In genomic region chr17:3596804-3597464, GRCh38 we compare ENCODE assay signal across 1 cellular context.
A peak's percentile ranks its signal among the peaks of the same experiment; 100 is the strongest.
TF ChIP-seq lines count a peak whose summit lies in the region.

No MANE protein-coding gene starts in this region.

TF ChIP-seq in HepG2, 621 proteins besides CTCF, POLR2A, EP300 and RAD21:
- TF ChIP-seq, protein P1, sequence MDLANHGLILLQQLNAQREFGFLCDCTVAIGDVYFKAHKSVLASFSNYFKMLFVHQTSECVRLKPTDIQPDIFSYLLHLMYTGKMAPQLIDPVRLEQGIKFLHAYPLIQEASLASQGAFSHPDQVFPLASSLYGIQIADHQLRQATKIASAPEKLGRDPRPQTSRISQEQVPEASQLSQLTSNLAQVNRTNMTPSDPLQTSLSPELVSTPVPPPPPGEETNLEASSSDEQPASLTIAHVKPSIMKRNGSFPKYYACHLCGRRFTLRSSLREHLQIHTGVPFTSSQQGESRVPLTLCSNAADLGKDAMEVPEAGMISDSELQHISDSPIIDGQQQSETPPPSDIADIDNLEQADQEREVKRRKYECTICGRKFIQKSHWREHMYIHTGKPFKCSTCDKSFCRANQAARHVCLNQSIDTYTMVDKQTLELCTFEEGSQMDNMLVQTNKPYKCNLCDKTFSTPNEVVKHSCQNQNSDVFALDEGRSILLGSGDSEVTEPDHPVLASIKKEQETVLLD (CRISPR knock-in tag; IDR thresholded peaks at IDR 0.05; ENCODE audit: low read depth) = no peak
- TF ChIP-seq ZNF660 (CRISPR knock-in tag; IDR thresholded peaks at IDR 0.05; ENCODE audit: borderline replicate concordance, low read depth) (no peak), AGO2 (optimal IDR thresholded peaks at IDR 0.05; ENCODE audit: low read depth, low read length) (peak; percentile 32), ZNF362 (CRISPR knock-in tag; IDR thresholded peaks at IDR 0.05; ENCODE audit: borderline replicate concordance) (no peak), GATA4 (IDR thresholded peaks at IDR 0.05; ENCODE audit: borderline replicate concordance, low read depth) (no peak), TCF12 (IDR thresholded peaks at IDR 0.05) (no peak), TCF12 (CRISPR knock-in tag; IDR thresholded peaks at IDR 0.05) (no peak), ESRRA (CRISPR knock-in tag; IDR thresholded peaks at IDR 0.05; ENCODE audit: low read depth) (no peak), ZKSCAN8 (CRISPR knock-in tag; IDR thresholded peaks at IDR 0.05; ENCODE audit: borderline replicate concordance) (no peak)
